Comparison of ENCODE assay signal across 8 cellular contexts in genomic region chr7:105648561-105649401, GRCh38.
A peak's percentile ranks its signal among the peaks of the same experiment; 100 is the strongest.
DNase-seq lines count a peak whose midpoint lies in the region; ATAC-seq lines count a peak whose summit lies in the region.

No MANE protein-coding gene starts in this region.

- H3K4me1 ChIP-seq in neuronal stem cell (ENCODE audit: control insufficient read depth in 2 of 2, insufficient read depth in 1 of 2, low read depth in 1 of 2, low read length in 2 of 2) (peaks cover 25 to 30% of the 10 kb centered on the region in 2 donors), HAP-1 (peaks cover 7% of the 10 kb centered on the region)

- no peak overlapping the region for H2BK15ac ChIP-seq in neuronal stem cell (ENCODE audit: low read length)

- H3K23ac ChIP-seq in neuronal stem cell (ENCODE audit: low read depth, low read length, poor library complexity) = no peak overlapping the region

- H3K9me3 ChIP-seq in neuronal stem cell (replicated peaks in 1 of 2; ENCODE audit: control insufficient read depth in 2 of 2, insufficient read depth in 1 of 2, low read depth in 1 of 2, low read length in 2 of 2) (no peaks in the 10 kb centered on the region), HAP-1 (no peaks in the 10 kb centered on the region)

- ATAC-seq in activated T-helper 17 cell treated with anti-CD3 and anti-CD28 coated beads, Interleukin-2, amount 50 U/mL, for 72 hours (replicated peaks) = no peak
- ATAC-seq in GM21381 (IDR thresholded peaks at IDR 0.05; ENCODE audit: unreplicated experiment) = no peak
- ATAC-seq in HG02763 (IDR thresholded peaks at IDR 0.05; ENCODE audit: unreplicated experiment) = no peak

- no peak overlapping the region for H3K4me3 Mint-ChIP-seq in activated T-helper 17 cell treated with anti-CD3 and anti-CD28 coated beads, Interleukin-2, amount 50 U/mL, for 72 hours
- no peak overlapping the region for H3K4me3 Mint-ChIP-seq in activated CD4-positive, alpha-beta memory T cell treated with anti-CD3 and anti-CD28 coated beads for 36 hours

- H2AK5ac ChIP-seq in neuronal stem cell (ENCODE audit: low read depth, low read length) = no peak overlapping the region

- CTCF ChIA-PET in activated CD4-positive, alpha-beta memory T cell treated with anti-CD3 and anti-CD28 coated beads for 36 hours (lab: Charles Lee) = interaction anchor here (1.2 to 3.1 kb wide), 3 partner anchors 8 to 117 kb away, joined by 3 to 16 read pairs (median 4); no protein-coding TSS in a partner anchor

- H4K8ac ChIP-seq in neuronal stem cell (ENCODE audit: low read depth, low read length) = no peak overlapping the region

- intact Hi-C loops in activated CD4-positive, alpha-beta memory T cell treated with anti-CD3 and anti-CD28 coated beads for 36 hours (cut with micrococcal nuclease) = no loop called here

- H3K9me3 Mint-ChIP-seq in activated T-helper 17 cell treated with anti-CD3 and anti-CD28 coated beads, Interleukin-2, amount 50 U/mL, for 72 hours = no peaks in the 10 kb centered on the region
- H3K9me3 Mint-ChIP-seq in activated CD4-positive, alpha-beta memory T cell treated with anti-CD3 and anti-CD28 coated beads for 36 hours = no peaks in the 10 kb centered on the region

- H3K36me3 Mint-ChIP-seq in activated T-helper 17 cell treated with anti-CD3 and anti-CD28 coated beads, Interleukin-2, amount 50 U/mL, for 72 hours (ENCODE audit: low read depth) = peaks cover 46% of the 10 kb centered on the region
- H3K36me3 Mint-ChIP-seq in activated CD4-positive, alpha-beta memory T cell treated with anti-CD3 and anti-CD28 coated beads for 36 hours = peaks cover 3% of the 10 kb centered on the region

- no peak overlapping the region for H3K14ac ChIP-seq in neuronal stem cell (ENCODE audit: low read length)

- H3K27ac ChIP-seq in neuronal stem cell (replicated peaks; ENCODE audit: low read length) = peak overlapping the region; percentile 2

- no peak overlapping the region for H2BK12ac ChIP-seq in neuronal stem cell (ENCODE audit: low read length)

- DNase-seq in ELR (ENCODE audit: low read depth) (peak; percentile 4), NCI-H2081 (lab: John Stamatoyannopoulos, UW) (peak; percentile 97 to 99), neuronal stem cell (ENCODE audit: low spot score) (no peak), HAP-1 (ENCODE audit: low spot score in 2 of 2) (no peak)
- DNase-seq in activated CD4-positive, alpha-beta memory T cell treated with anti-CD3 and anti-CD28 coated beads for 36 hours = no peak

- H3K4me3 ChIP-seq in neuronal stem cell (ENCODE audit: low read length in 2 of 2) (no peak overlapping the region), HAP-1 (no peak overlapping the region)

- no peaks in the 10 kb centered on the region for H3K79me1 ChIP-seq in neuronal stem cell (ENCODE audit: low read depth, low read length)

- peak overlapping the region; percentile 50 for H3K18ac ChIP-seq in neuronal stem cell (ENCODE audit: low read length)

- H2BK5ac ChIP-seq in neuronal stem cell (ENCODE audit: low read length) = no peak overlapping the region

- in situ Hi-C loops in HAP-1 (cut with MboI; ENCODE audit: low sequenced_read_pairs) = loop anchor here (25.0 kb wide), 1 partner anchor 389 kb away; no protein-coding TSS in a partner anchor

- no peak overlapping the region for H3K9ac ChIP-seq in neuronal stem cell (ENCODE audit: low read depth, low read length, poor library complexity)

- H3K4me1 Mint-ChIP-seq in activated T-helper 17 cell treated with anti-CD3 and anti-CD28 coated beads, Interleukin-2, amount 50 U/mL, for 72 hours = peaks cover 12% of the 10 kb centered on the region
- H3K4me1 Mint-ChIP-seq in activated CD4-positive, alpha-beta memory T cell treated with anti-CD3 and anti-CD28 coated beads for 36 hours (ENCODE audit: low read depth) = peaks cover 10% of the 10 kb centered on the region

- whole genome bisulfite sequencing in neuronal stem cell (ENCODE audit: extremely low coverage in 2 of 2, insufficient read length in 2 of 2, insufficient replicate concordance in 1 of 2), 2 donors = no CpG with 5 or more reads among the region's 13 CpGs

- no peak overlapping the region for H3K4me2 ChIP-seq in neuronal stem cell (ENCODE audit: insufficient read depth, low read length, poor library complexity, severe bottlenecking)

- no peaks in the 10 kb centered on the region for H3K27me3 Mint-ChIP-seq in activated T-helper 17 cell treated with anti-CD3 and anti-CD28 coated beads, Interleukin-2, amount 50 U/mL, for 72 hours
- no peaks in the 10 kb centered on the region for H3K27me3 Mint-ChIP-seq in activated CD4-positive, alpha-beta memory T cell treated with anti-CD3 and anti-CD28 coated beads for 36 hours

- H3K27me3 ChIP-seq in neuronal stem cell (ENCODE audit: control insufficient read depth in 3 of 3, insufficient read depth in 3 of 3, low read depth in 1 of 3, low read length in 3 of 3) (no peaks in the 10 kb centered on the region), HAP-1 (ENCODE audit: low read depth) (no peaks in the 10 kb centered on the region)

- H4K91ac ChIP-seq in neuronal stem cell (ENCODE audit: low read depth, low read length, poor library complexity) = no peak overlapping the region

- POLR2A ChIA-PET in activated CD4-positive, alpha-beta memory T cell treated with anti-CD3 and anti-CD28 coated beads for 36 hours (lab: Charles Lee) = interaction anchor here (0.5 to 1.1 kb wide), 2 partner anchors 109 to 398 kb away, joined by 3 read pairs; no protein-coding TSS in a partner anchor

- peak overlapping the region; percentile 86 for H3K27ac Mint-ChIP-seq in activated T-helper 17 cell treated with anti-CD3 and anti-CD28 coated beads, Interleukin-2, amount 50 U/mL, for 72 hours
- no peak overlapping the region for H3K27ac Mint-ChIP-seq in activated CD4-positive, alpha-beta memory T cell treated with anti-CD3 and anti-CD28 coated beads for 36 hours

- H3K4ac ChIP-seq in neuronal stem cell (ENCODE audit: low read length) = no peak overlapping the region

- H3K36me3 ChIP-seq in neuronal stem cell (replicated peaks in 1 of 2; ENCODE audit: control insufficient read depth in 2 of 2, insufficient read depth in 2 of 2, low read length in 2 of 2) (no peaks in the 10 kb centered on the region), HAP-1 (replicated peaks) (no peaks in the 10 kb centered on the region)

- H2BK120ac ChIP-seq in neuronal stem cell (ENCODE audit: low read depth, low read length) = no peak overlapping the region

- no peak overlapping the region for H2AFZ ChIP-seq in neuronal stem cell (ENCODE audit: low read length)

Comparison
In these comparisons a context has a peak if more than half of its experiments do, and no peak if none do; other contexts are left out.
1. DNase-seq: peak in ELR (single experiment) and NCI-H2081 (2 of 2); none in neuronal stem cell (single experiment), HAP-1 (0 of 2) and activated CD4-positive, alpha-beta memory T cell treated with anti-CD3 and anti-CD28 coated beads for 36 hours (single experiment).